In the genomic region with DNA sequence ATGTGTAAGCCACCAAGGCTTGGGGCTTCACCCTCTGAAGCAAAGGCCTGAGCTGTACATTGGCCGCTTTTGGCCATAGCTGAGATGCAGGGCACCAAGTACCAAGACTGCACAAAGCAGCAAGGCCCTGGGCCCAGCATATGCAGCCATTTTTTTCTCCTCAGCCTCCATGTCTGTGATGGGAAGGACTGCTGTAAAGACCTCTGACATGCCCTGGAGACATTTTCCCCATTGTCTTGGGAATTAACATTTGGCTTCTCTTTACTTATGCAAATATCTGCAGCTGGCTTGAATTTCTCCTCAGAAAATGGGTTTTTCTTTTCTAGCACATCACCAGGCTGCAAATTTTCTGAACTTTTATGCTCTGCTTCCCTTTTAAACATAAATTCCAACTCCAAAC, we compare ENCODE assay signal across 14 cellular contexts. TPM values are rescaled to one million over a fixed set of nuclear protein-coding genes. Genes with fewer than 3 reads are reported as not detected.
"Had no signal": no experiment of that assay in that cellular context is flagged by ENCODE, and none has a peak within 500 bp of the region (broad histone marks: within the 10 kb centered on the region; RNA-seq: fewer than 3 reads in every experiment).

No MANE protein-coding gene starts in this region.

RNA-seq across cellular contexts. Expression of a gene that starts 28.1 kb away (rescaled TPM):
- total RNA-seq: activated B cell treated with CpG ODN at 0.5 μM for 24 hours; activated CD4-positive, alpha-beta memory T cell treated with anti-CD3 and anti-CD28 coated beads for 36 hours; activated CD4-positive, alpha-beta T cell treated with anti-CD3 and anti-CD28 coated beads, Interleukin-2, amount 10 ng/mL, durations not matched to agents 24 days and 14 days; activated CD8-positive, alpha-beta memory T cell treated with anti-CD3 and anti-CD28 coated beads for 36 hours; activated naive CD4-positive, alpha-beta T cell treated with anti-CD3 and anti-CD28 coated beads, Interleukin-2, amount 50 U/mL, for 72 hours; activated T-cell treated with anti-CD3 and anti-CD28 coated beads, Interleukin-2, amount 50 U/mL, for 72 hours; activated T-helper 1 cell treated with anti-CD3 and anti-CD28 coated beads, Interleukin-12 subunit alpha, Interleukin-12 subunit beta, Interleukin-2, Interleukin-4 antibody, amounts not matched to agents 30 ng/mL and 10 ng/mL and 1 ng/mL, durations not matched to agents 14 hours and 24 hours and 36 hours; adrenal gland; astrocyte; body of pancreas; cerebellum; T-helper 1 cell treated with Interleukin-12 subunit alpha and Interleukin-12 subunit beta and Interleukin-4 antibody, amounts not matched to agents 30 ng/mL and 1 ng/mL, for 36 hours; T-helper 17 cell; T-helper 2 cell treated with Interferon-gamma antibody and Interleukin-4, amounts not matched to agents 100 ng/mL and 5 ng/mL, for 36 hours had no signal
